In the genomic region with DNA sequence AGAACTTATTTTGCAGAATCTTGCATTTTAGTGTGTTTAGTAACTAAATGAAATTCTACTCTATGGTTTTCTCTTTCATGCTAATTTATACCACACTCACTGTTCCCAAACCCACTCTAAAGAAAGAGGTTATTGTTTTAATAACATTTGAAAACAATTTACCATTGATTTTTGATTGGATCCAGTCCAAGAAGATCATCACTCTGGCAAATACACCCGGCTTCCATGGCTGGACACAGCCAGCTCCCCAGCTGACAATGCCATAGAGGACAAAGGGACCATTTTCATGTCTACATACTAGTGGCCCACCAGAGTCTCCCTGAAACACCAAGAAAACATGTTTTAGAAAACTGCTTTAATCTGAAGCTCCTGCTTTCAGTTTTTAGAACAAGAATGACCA, we compare ENCODE assay signal across 27 cellular contexts. TPM values are rescaled to one million over a fixed set of nuclear protein-coding genes. Genes with fewer than 3 reads are reported as not detected.
A peak's percentile ranks its signal among the peaks of the same experiment; 100 is the strongest.
DNase-seq lines count a peak whose midpoint lies in the region; ATAC-seq lines count a peak whose summit lies in the region.
"Had no signal": no experiment of that assay in that cellular context is flagged by ENCODE, and none has a peak within 500 bp of the region (broad histone marks: within the 10 kb centered on the region; RNA-seq: fewer than 3 reads in every experiment).

No MANE protein-coding gene starts in this region.

- intact Hi-C loops in posterior cingulate gyrus (cut with DNase I), result loop anchor here (10.0 kb wide), 1 partner anchor 390 kb away; no protein-coding TSS in a partner anchor

- no peaks in the 10 kb centered on the region for H3K9me3 ChIP-seq in SJCRH30 (replicated peaks)

- H3K36me3 ChIP-seq in SJCRH30, result no peaks in the 10 kb centered on the region
- H3K36me3 ChIP-seq: suprapubic skin had no signal

- no peak overlapping the region for H3K27ac ChIP-seq in SJCRH30
- H3K27ac ChIP-seq: C4-2B, PC-9, suprapubic skin had no signal

- no peak overlapping the region for H3K4me3 ChIP-seq in SJCRH30
- H3K4me3 ChIP-seq: PC-9, suprapubic skin had no signal

- peaks cover 8% of the 10 kb centered on the region; the same call in 1 of the 2 replicates for H3K4me1 ChIP-seq in SJCRH30
- H3K4me1 ChIP-seq: suprapubic skin had no signal

- ATAC-seq in GM18858 (IDR thresholded peaks at IDR 0.05; ENCODE audit: unreplicated experiment) (no peak), GM21737 (IDR thresholded peaks at IDR 0.05; ENCODE audit: unreplicated experiment) (no peak)
- ATAC-seq: activated CD4-positive, alpha-beta T cell treated with anti-CD3 and anti-CD28 coated beads for 36 hours; HCT116 had no signal

- DNase-seq in COLO829 (ENCODE audit: low spot score) (peak; percentile 88), SJCRH30 (peak; percentile 22 to 72), globus pallidus (ENCODE audit: low spot score) (peak; percentile 96), posterior cingulate gyrus (peak in 8 of 10 donors; percentile 23 to 91 (median 58)), dermis blood vessel endothelial cell (no peak)
- DNase-seq: activated CD4-positive, alpha-beta T cell treated with anti-CD3 and anti-CD28 coated beads for 36 hours; activated T-cell treated with anti-CD3 and anti-CD28 coated beads, Interleukin-2, amount 50 U/mL, for 24 hours; Calu3; cortex of kidney; Kasumi-1; MV-4-11; NCI-H2029; NCI-H345; PC-9; SIG-M5; small intestine; stimulated activated CD4-positive, alpha-beta T cell treated with anti-CD3 and anti-CD28 coated beads, Interleukin-1b, Interleukin-23, amount 100 ng/mL, for 48 hours; T-helper 1 cell had no signal

- no peaks in the 10 kb centered on the region for H3K27me3 ChIP-seq in SJCRH30
- H3K27me3 ChIP-seq: suprapubic skin had no signal

RNA-seq across cellular contexts. Expression of a gene that starts 42.4 kb away (rescaled TPM):
- total RNA-seq in SJCRH30 (2014; rRNA removed; shearing (Covaris generic)), result 0.45 and 0.76 TPM in 2 replicates
- total RNA-seq in dermis blood vessel endothelial cell, result not detected in 2 replicates
- total RNA-seq: activated CD4-positive, alpha-beta T cell treated with anti-CD3 and anti-CD28 coated beads for 36 hours; bronchial epithelial cell; Calu3; Daoy; kidney epithelial cell; PC-9; renal cortical epithelial cell had no signal
